17 cellular contexts compared by ENCODE assay signal in the genomic region with DNA sequence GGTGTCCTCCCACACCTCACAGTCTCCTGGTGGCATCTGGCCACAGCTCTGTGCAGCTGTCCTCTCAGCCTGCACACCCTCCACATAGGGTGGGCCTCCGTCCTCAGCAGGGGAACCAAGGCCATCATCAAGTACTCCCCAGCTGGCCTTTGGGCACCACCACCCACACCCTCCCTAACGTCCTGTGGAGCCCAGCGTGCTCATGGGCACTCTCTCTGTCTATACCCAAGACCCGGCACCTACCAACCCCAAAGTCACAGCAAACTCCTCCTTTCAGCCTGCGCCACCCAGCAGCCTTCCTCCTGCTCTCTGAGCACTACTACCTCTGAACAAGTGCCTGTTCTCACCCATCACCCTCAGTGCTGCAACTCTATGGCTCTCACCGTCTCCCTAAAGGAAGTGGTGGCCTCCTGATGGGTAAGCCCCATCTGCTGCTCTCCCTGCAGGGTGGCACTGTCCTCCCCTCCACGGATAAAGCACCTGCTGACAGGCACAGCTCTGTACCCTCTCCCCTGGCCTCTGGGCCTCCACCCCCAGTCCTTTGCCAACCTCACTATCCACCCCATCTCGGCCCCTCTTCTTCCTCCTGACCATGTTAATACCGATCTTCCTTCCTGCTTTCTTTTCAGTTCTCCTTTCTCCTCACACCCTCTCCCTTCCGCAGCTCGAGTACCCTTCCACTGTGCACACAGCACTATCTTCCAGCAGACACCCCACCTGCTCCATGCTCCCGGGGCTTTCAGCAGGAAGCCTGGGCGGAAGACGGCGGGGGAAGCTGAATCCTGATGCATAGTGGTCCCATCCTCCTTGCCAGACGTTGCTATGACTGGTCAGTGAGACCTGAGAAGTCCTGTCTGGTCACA. TPM values are rescaled to one million over a fixed set of nuclear protein-coding genes. Genes with fewer than 3 reads are reported as not detected.
A peak's percentile ranks its signal among the peaks of the same experiment; 100 is the strongest.
DNase-seq lines count a peak whose midpoint lies in the region; ATAC-seq and TF ChIP-seq lines count a peak whose summit lies in the region.
"Had no signal": no experiment of that assay in that cellular context is flagged by ENCODE, and none has a peak within 500 bp of the region (broad histone marks: within the 10 kb centered on the region; RNA-seq: fewer than 3 reads in every experiment).

No MANE protein-coding gene starts in this region.

- TF ChIP-seq CTCF in coronary artery (IDR thresholded peaks at IDR 0.05) (no peak), gastroesophageal sphincter (IDR thresholded peaks at IDR 0.05) (no peak)

- no peak for DNase-seq in CD8-positive, alpha-beta memory T cell
- no peak for DNase-seq in memory B cell (ENCODE audit: low spot score in 2 of 2)
- no peak for DNase-seq in activated effector memory CD4-positive, alpha-beta T cell treated with anti-CD3 and anti-CD28 coated beads, Interleukin-2, amount 50 U/mL, for 16 hours
- DNase-seq in nucleus accumbens (lab: John Stamatoyannopoulos, UW): no peak
- no peak for DNase-seq in coronary artery (ENCODE audit: low spot score)
- DNase-seq: activated CD8-positive, alpha-beta memory T cell treated with anti-CD3 and anti-CD28 coated beads, Interleukin-2, amount 10 ng/mL, durations not matched to agents 7 days and 5 days; anterior cingulate cortex; COR-L47; PC-9; testis had no signal

- H3K4me3 ChIP-seq in CD8-positive, alpha-beta memory T cell (ENCODE audit: low read length): no peak overlapping the region
- no peak overlapping the region for H3K4me3 ChIP-seq in coronary artery
- no peak overlapping the region for H3K4me3 ChIP-seq in gastroesophageal sphincter
- H3K4me3 ChIP-seq: PC-9, testis had no signal

- POLR2A ChIA-PET in CD8-positive, alpha-beta memory T cell (lab: Charles Lee): no interaction called here

- no peaks in the 10 kb centered on the region for H3K27me3 Mint-ChIP-seq in CD8-positive, alpha-beta memory T cell
- no peaks in the 10 kb centered on the region for H3K27me3 Mint-ChIP-seq in memory B cell
- H3K27me3 Mint-ChIP-seq: activated CD8-positive, alpha-beta memory T cell treated with anti-CD3 and anti-CD28 coated beads, Interleukin-2, amount 10 ng/mL, durations not matched to agents 7 days and 5 days had no signal

- TF ChIP-seq EP300 in gastroesophageal sphincter (IDR thresholded peaks at IDR 0.05): no peak

- peak overlapping the region in 1 of 7 donors; percentile 49 for H3K4me3 Mint-ChIP-seq in CD8-positive, alpha-beta memory T cell
- peak overlapping the region; percentile 73 for H3K4me3 Mint-ChIP-seq in memory B cell
- H3K4me3 Mint-ChIP-seq: activated CD8-positive, alpha-beta memory T cell treated with anti-CD3 and anti-CD28 coated beads, Interleukin-2, amount 10 ng/mL, durations not matched to agents 7 days and 5 days; dendritic cell treated with granulocyte-macrophage colony-stimulating factor and Interleukin-4, amounts not matched to agents 40 ng/mL and 50 ng/mL, for 4 days; T-helper 2 cell treated with Interferon-gamma antibody and Interleukin-4, amounts not matched to agents 5 μg/mL and 100 μg/mL, for 36 hours had no signal

- H3K27ac Mint-ChIP-seq in CD8-positive, alpha-beta memory T cell: peak overlapping the region in 5 of 8 donors; percentile 42 to 82 (median 78)
- H3K27ac Mint-ChIP-seq in memory B cell: peak overlapping the region; percentile 72
- H3K27ac Mint-ChIP-seq: activated CD8-positive, alpha-beta memory T cell treated with anti-CD3 and anti-CD28 coated beads, Interleukin-2, amount 10 ng/mL, durations not matched to agents 7 days and 5 days; dendritic cell treated with granulocyte-macrophage colony-stimulating factor and Interleukin-4, amounts not matched to agents 40 ng/mL and 50 ng/mL, for 4 days; T-helper 2 cell treated with Interferon-gamma antibody and Interleukin-4, amounts not matched to agents 5 μg/mL and 100 μg/mL, for 36 hours had no signal

- no peak overlapping the region for H3K27ac ChIP-seq in CD8-positive, alpha-beta memory T cell (ENCODE audit: low read depth, low read length)
- peak overlapping the region; percentile 17 for H3K27ac ChIP-seq in KOPT-K1 (ENCODE audit: low read depth, low read length, poor library complexity, severe bottlenecking)
- no peak overlapping the region for H3K27ac ChIP-seq in coronary artery
- no peak overlapping the region for H3K27ac ChIP-seq in gastroesophageal sphincter
- H3K27ac ChIP-seq: KMS-11, PC-9 had no signal

- no peak for TF ChIP-seq POLR2A in gastroesophageal sphincter (IDR thresholded peaks at IDR 0.05)

- no peaks in the 10 kb centered on the region for H3K9me3 Mint-ChIP-seq in CD8-positive, alpha-beta memory T cell
- no peaks in the 10 kb centered on the region for H3K9me3 Mint-ChIP-seq in memory B cell
- H3K9me3 Mint-ChIP-seq: dendritic cell treated with granulocyte-macrophage colony-stimulating factor and Interleukin-4, amounts not matched to agents 40 ng/mL and 50 ng/mL, for 4 days; T-helper 2 cell treated with Interferon-gamma antibody and Interleukin-4, amounts not matched to agents 5 μg/mL and 100 μg/mL, for 36 hours had no signal

- CTCF ChIA-PET in CD8-positive, alpha-beta memory T cell (lab: Charles Lee): no interaction called here

- no peaks in the 10 kb centered on the region for H3K9me3 ChIP-seq in CD8-positive, alpha-beta memory T cell (ENCODE audit: low read length)
- H3K9me3 ChIP-seq in KOPT-K1 (ENCODE audit: insufficient read depth, low read length, poor library complexity, severe bottlenecking) (no peaks in the 10 kb centered on the region), gastroesophageal sphincter (peaks cover 0 to 1% (median 0%) of the 10 kb centered on the region in 3 donors)
- H3K9me3 ChIP-seq: testis had no signal

- no peaks in the 10 kb centered on the region for H3K4me1 ChIP-seq in CD8-positive, alpha-beta memory T cell (ENCODE audit: insufficient read depth, low read length)
- peaks cover 0 to 5% (median 0%) of the 10 kb centered on the region in 3 donors for H3K4me1 ChIP-seq in gastroesophageal sphincter

- peaks cover 0 to 21% (median 5%) of the 10 kb centered on the region in 3 donors for H3K36me3 Mint-ChIP-seq in CD8-positive, alpha-beta memory T cell
- peaks cover 7% of the 10 kb centered on the region for H3K36me3 Mint-ChIP-seq in memory B cell
- H3K36me3 Mint-ChIP-seq: activated CD8-positive, alpha-beta memory T cell treated with anti-CD3 and anti-CD28 coated beads, Interleukin-2, amount 10 ng/mL, durations not matched to agents 7 days and 5 days had no signal

- H3K36me3 ChIP-seq in CD8-positive, alpha-beta memory T cell (ENCODE audit: insufficient read depth, low read length): no peaks in the 10 kb centered on the region
- no peaks in the 10 kb centered on the region for H3K36me3 ChIP-seq in KOPT-K1 (ENCODE audit: insufficient read depth, low read length)
- peaks cover 0 to 42% of the 10 kb centered on the region in 2 donors for H3K36me3 ChIP-seq in gastroesophageal sphincter

- 89 to 91% methylated on average over 7 to 12 of the region's 16 CpGs for WGBS in gastroesophageal sphincter (ENCODE audit: low coverage in 1 of 2), 2 donors

- no peaks in the 10 kb centered on the region for H3K27me3 ChIP-seq in CD8-positive, alpha-beta memory T cell (ENCODE audit: insufficient read depth, low read length, poor library complexity, severe bottlenecking)
- no peaks in the 10 kb centered on the region for H3K27me3 ChIP-seq in gastroesophageal sphincter
- H3K27me3 ChIP-seq: testis had no signal

- peak; percentile 32 for ATAC-seq in GM18520 (IDR thresholded peaks at IDR 0.05; ENCODE audit: unreplicated experiment)
- peak; percentile 72 for ATAC-seq in memory B cell (ENCODE audit: low read depth)
- no peak for ATAC-seq in gastroesophageal sphincter
- ATAC-seq: activated CD8-positive, alpha-beta memory T cell treated with anti-CD3 and anti-CD28 coated beads, Interleukin-2, amount 10 ng/mL, durations not matched to agents 7 days and 5 days; right cardiac atrium had no signal

- peaks cover 10 to 21% (median 17%) of the 10 kb centered on the region in 3 donors for H3K4me1 Mint-ChIP-seq in CD8-positive, alpha-beta memory T cell
- peaks cover 22% of the 10 kb centered on the region for H3K4me1 Mint-ChIP-seq in memory B cell

RNA-seq across cellular contexts. Expression of gene SLC41A3, which starts 31.5 kb away (rescaled TPM):
- total RNA-seq in CD8-positive, alpha-beta memory T cell: 10 to 100 TPM; 25.8 TPM
- 28.0 TPM for polyA plus RNA-seq in CD8-positive, alpha-beta memory T cell
- 10 to 100 TPM; 31.0 to 62.7 (median 37.5) TPM for total RNA-seq in gastroesophageal sphincter
